In genomic region chrX:2692221-2693122, GRCh38 we compare ENCODE assay signal across 8 cellular contexts. TPM values are rescaled to one million over a fixed set of nuclear protein-coding genes. Genes with fewer than 3 reads are reported as not detected.
DNase-seq lines count a peak whose midpoint lies in the region; ATAC-seq and TF ChIP-seq lines count a peak whose summit lies in the region.

No MANE protein-coding gene starts in this region.

- H3K4me1 ChIP-seq in Loucy (ENCODE audit: insufficient read depth, low read length, poor library complexity, severe bottlenecking) (peaks cover 33% of the 10 kb centered on the region), mesodermal cell (ENCODE audit: control insufficient read depth, insufficient read depth, low read length, poor library complexity, severe bottlenecking) (peaks cover 41% of the 10 kb centered on the region)

- peak overlapping the region; percentile 93 for H3K4me3 ChIP-seq in BJ (ENCODE audit: low read depth, low read length)
- peak overlapping the region; percentile 96 for H3K4me3 ChIP-seq in Loucy (ENCODE audit: low read length, poor library complexity, severe bottlenecking)
- peak overlapping the region; percentile 85 for H3K4me3 ChIP-seq in mesodermal cell (ENCODE audit: extremely low read depth, insufficient read depth, low read length, poor library complexity, severe bottlenecking)

- CTCF ChIA-PET in BJ (lab: Yijun Ruan, JAX), result no interaction called here

- H3K36me3 ChIP-seq in BJ (ENCODE audit: control insufficient read depth, insufficient read depth, low read length), result peaks cover 1% of the 10 kb centered on the region; the same call in 1 of the 2 replicates
- no peaks in the 10 kb centered on the region for H3K36me3 ChIP-seq in Loucy (ENCODE audit: insufficient read depth, low read length)
- peaks cover 28% of the 10 kb centered on the region for H3K36me3 ChIP-seq in mesodermal cell (ENCODE audit: control insufficient read depth, insufficient read depth, low read length)

- H3K27me3 ChIP-seq in BJ (ENCODE audit: control insufficient read depth, insufficient read depth, low read length) (no peaks in the 10 kb centered on the region), Loucy (ENCODE audit: insufficient read depth, low read length, poor library complexity, severe bottlenecking) (no peaks in the 10 kb centered on the region)

- ATAC-seq in GM21367 (IDR thresholded peaks at IDR 0.05; ENCODE audit: unreplicated experiment) (no peak), HG02970 (IDR thresholded peaks at IDR 0.05; ENCODE audit: low FRiP score, unreplicated experiment) (no peak), GM18502 (IDR thresholded peaks at IDR 0.05; ENCODE audit: poor library complexity, unreplicated experiment) (no peak), HG02981 (IDR thresholded peaks at IDR 0.05; ENCODE audit: unreplicated experiment) (no peak)

- no peaks in the 10 kb centered on the region for H3K9me3 ChIP-seq in Loucy (ENCODE audit: insufficient read depth, low read depth, low read length)
- no peaks in the 10 kb centered on the region for H3K9me3 ChIP-seq in mesodermal cell (ENCODE audit: control insufficient read depth, low read length)

- no peak for DNase-seq in BJ (ENCODE audit: low read depth)
- DNase-seq in dedifferentiated amniotic fluid mesenchymal stem cell (ENCODE audit: extremely low spot score), result peak; percentile 35

- H4K20me1 ChIP-seq in Loucy (ENCODE audit: insufficient read depth, low read length, poor library complexity, severe bottlenecking), result peaks cover 12% of the 10 kb centered on the region

- peaks cover 57% of the 10 kb centered on the region for H3K79me2 ChIP-seq in Loucy (ENCODE audit: insufficient read depth, low read length)

- H2AFZ ChIP-seq in Loucy (ENCODE audit: low read length), result no peak overlapping the region

- peak overlapping the region; percentile 92 for H3K9ac ChIP-seq in Loucy (ENCODE audit: low read depth, low read length, poor library complexity, severe bottlenecking)

- 14 to 23% methylated on average over 15 to 20 of the region's 25 CpGs for WGBS in mesodermal cell (ENCODE audit: insufficient coverage in 2 of 2), 2 experiments

- H3K9me2 ChIP-seq in Loucy (replicated peaks; ENCODE audit: low read depth, low read length), result no peaks in the 10 kb centered on the region

- peak overlapping the region; percentile 49 for H3K27ac ChIP-seq in mesodermal cell (ENCODE audit: low read depth, low read length, severe bottlenecking)

- H3F3A ChIP-seq in Loucy (ENCODE audit: low read depth), result peaks cover 14% of the 10 kb centered on the region

- POLR2A ChIA-PET in BJ (lab: Charles Lee), result no interaction called here

- no peak for TF ChIP-seq CTCF in BJ (IDR thresholded peaks at IDR 0.05; ENCODE audit: insufficient read depth, low read depth, low read length)
- no peak for TF ChIP-seq CTCF in Loucy (conservative IDR thresholded peaks at IDR 0.05; ENCODE audit: low read length)

- peak overlapping the region; percentile 98 for H3K4me2 ChIP-seq in Loucy (ENCODE audit: low read depth, low read length, poor library complexity, severe bottlenecking)

RNA-seq across cellular contexts. Expression of gene CD99, which starts 1.4 kb away (rescaled TPM):
- polyA plus RNA-seq in BJ (2011; rRNA removed), result 434 and 479 TPM in 2 replicates
- polyA minus RNA-seq in BJ (2011; rRNA and poly(A)+ RNA removed), result 106 and 154 TPM in 2 replicates
- 539 TPM for polyA plus RNA-seq in mesodermal cell (2013, experiment 1 of 2)
- polyA plus RNA-seq in mesodermal cell (2013, experiment 2 of 2), result 518 TPM

RNA-seq across cellular contexts. Expression of gene XG, which starts 59.4 kb away (rescaled TPM):
- 0.06 and 0.22 TPM in 2 replicates for polyA plus RNA-seq in BJ (2011; rRNA removed)
- not detected in 2 replicates for polyA minus RNA-seq in BJ (2011; rRNA and poly(A)+ RNA removed)
- polyA plus RNA-seq in mesodermal cell (2013, experiment 1 of 2), result not detected
- polyA plus RNA-seq in mesodermal cell (2013, experiment 2 of 2), result not detected
